ENCODE assay signal across 33 cellular contexts in genomic region chr9:98078895-98079294, GRCh38. TPM values are rescaled to one million over a fixed set of nuclear protein-coding genes. Genes with fewer than 3 reads are reported as not detected.
DNase-seq lines count a peak whose midpoint lies in the region; ATAC-seq and TF ChIP-seq lines count a peak whose summit lies in the region.
"Had no signal": no experiment of that assay in that cellular context is flagged by ENCODE, and none has a peak within 500 bp of the region (broad histone marks: within the 10 kb centered on the region; RNA-seq: fewer than 3 reads in every experiment).

No MANE protein-coding gene starts in this region.

- no peak overlapping the region for H3K27ac ChIP-seq in CD4-positive, CD25-positive, alpha-beta regulatory T cell (ENCODE audit: insufficient read depth, low read length, poor library complexity, severe bottlenecking)
- no peak overlapping the region for H3K27ac ChIP-seq in CD8-positive, alpha-beta memory T cell (ENCODE audit: low read depth, low read length)
- H3K27ac ChIP-seq in naive thymus-derived CD4-positive, alpha-beta T cell (ENCODE audit: low read depth, low read length) = no peak overlapping the region
- no peak overlapping the region for H3K27ac ChIP-seq in gastrocnemius medialis
- H3K27ac ChIP-seq: adrenal gland; BLaER1 treated with 17β-estradiol and CSF1 and Interleukin-3, amounts not matched to agents 10 nM and 100 nM; esophagus squamous epithelium; foreskin keratinocyte; heart left ventricle; Peyer's patch had no signal

- no peak for ATAC-seq in CD4-positive, CD25-positive, alpha-beta regulatory T cell (ENCODE audit: low read depth in 2 of 2)
- ATAC-seq in naive thymus-derived CD4-positive, alpha-beta T cell = no peak
- no peak for ATAC-seq in gastrocnemius medialis
- ATAC-seq: foreskin keratinocyte, heart left ventricle had no signal

- H3K9me3 Mint-ChIP-seq in CD4-positive, CD25-positive, alpha-beta regulatory T cell = no peaks in the 10 kb centered on the region
- no peaks in the 10 kb centered on the region for H3K9me3 Mint-ChIP-seq in CD8-positive, alpha-beta memory T cell
- no peaks in the 10 kb centered on the region for H3K9me3 Mint-ChIP-seq in activated T-helper 1 cell treated with anti-CD3 and anti-CD28 coated beads, Interleukin-12 subunit alpha, Interleukin-12 subunit beta, Interleukin-2, Interleukin-4 antibody, amounts not matched to agents 30 ng/mL and 10 ng/mL and 1 ng/mL, durations not matched to agents 14 hours and 24 hours and 36 hours
- peaks cover 0 to 2% (median 0%) of the 10 kb centered on the region in 11 donors for H3K9me3 Mint-ChIP-seq in naive thymus-derived CD4-positive, alpha-beta T cell
- H3K9me3 Mint-ChIP-seq: activated CD4-positive, alpha-beta T cell treated with anti-CD3 and anti-CD28 coated beads, Interleukin-2, amount 10 ng/mL, durations not matched to agents 24 days and 14 days; brain; HFFc6; mesothelial cell of epicardium; naive B cell had no signal

- H3K27ac Mint-ChIP-seq in CD4-positive, CD25-positive, alpha-beta regulatory T cell = peak overlapping the region; percentile 56 to 94 (median 83)
- H3K27ac Mint-ChIP-seq in CD8-positive, alpha-beta memory T cell = peak overlapping the region in 6 of 8 donors; percentile 48 to 89 (median 81)
- peak overlapping the region; percentile 48 for H3K27ac Mint-ChIP-seq in activated T-helper 1 cell treated with anti-CD3 and anti-CD28 coated beads, Interleukin-12 subunit alpha, Interleukin-12 subunit beta, Interleukin-2, Interleukin-4 antibody, amounts not matched to agents 30 ng/mL and 10 ng/mL and 1 ng/mL, durations not matched to agents 14 hours and 24 hours and 36 hours
- H3K27ac Mint-ChIP-seq in naive thymus-derived CD4-positive, alpha-beta T cell = peak overlapping the region; percentile 58 to 94 (median 78)
- H3K27ac Mint-ChIP-seq: HFFc6, mesothelial cell of epicardium had no signal

- peaks cover 45% of the 10 kb centered on the region for H3K36me3 Mint-ChIP-seq in CD4-positive, CD25-positive, alpha-beta regulatory T cell
- peaks cover 4 to 56% (median 8%) of the 10 kb centered on the region in 3 donors for H3K36me3 Mint-ChIP-seq in CD8-positive, alpha-beta memory T cell
- peaks cover 42% of the 10 kb centered on the region for H3K36me3 Mint-ChIP-seq in activated T-helper 1 cell treated with anti-CD3 and anti-CD28 coated beads, Interleukin-12 subunit alpha, Interleukin-12 subunit beta, Interleukin-2, Interleukin-4 antibody, amounts not matched to agents 30 ng/mL and 10 ng/mL and 1 ng/mL, durations not matched to agents 14 hours and 24 hours and 36 hours (ENCODE audit: low read depth)
- peaks cover 7 to 42% (median 17%) of the 10 kb centered on the region in 5 donors for H3K36me3 Mint-ChIP-seq in naive thymus-derived CD4-positive, alpha-beta T cell

- TF ChIP-seq POLR2A in gastrocnemius medialis (IDR thresholded peaks at IDR 0.05) = no peak
- no peak for TF ChIP-seq POLR2A in erythroblast (IDR thresholded peaks at IDR 0.05; ENCODE audit: low read length)

- intact Hi-C loops in activated T-helper 1 cell treated with anti-CD3 and anti-CD28 coated beads, Interleukin-12 subunit alpha, Interleukin-12 subunit beta, Interleukin-2, Interleukin-4 antibody, amounts not matched to agents 30 ng/mL and 10 ng/mL and 1 ng/mL, durations not matched to agents 14 hours and 24 hours and 36 hours (cut with micrococcal nuclease) = no loop called here
- intact Hi-C loops in naive thymus-derived CD4-positive, alpha-beta T cell (cut with micrococcal nuclease) = loop anchor here in 1 of 2 donors (10.0 kb wide), 1 partner anchor 716 kb away; the partner anchor contains the start of gene ANKS6
- intact Hi-C loops in gastrocnemius medialis (cut with DNase I; ENCODE audit: low total_unique reads) = no loop called here

- in situ Hi-C loops in gastrocnemius medialis (cut with MboI; ENCODE audit: low sequenced_read_pairs in 4 of 4) = loop anchor here in 1 of 4 donors (10.0 kb wide), 1 partner anchor 186 kb away; no protein-coding TSS in a partner anchor

- H3K4me1 Mint-ChIP-seq in CD4-positive, CD25-positive, alpha-beta regulatory T cell = peaks cover 21 to 88% (median 62%) of the 10 kb centered on the region in 4 donors
- peaks cover 36 to 60% (median 57%) of the 10 kb centered on the region in 3 donors for H3K4me1 Mint-ChIP-seq in CD8-positive, alpha-beta memory T cell
- H3K4me1 Mint-ChIP-seq in activated T-helper 1 cell treated with anti-CD3 and anti-CD28 coated beads, Interleukin-12 subunit alpha, Interleukin-12 subunit beta, Interleukin-2, Interleukin-4 antibody, amounts not matched to agents 30 ng/mL and 10 ng/mL and 1 ng/mL, durations not matched to agents 14 hours and 24 hours and 36 hours (ENCODE audit: low read depth) = peaks cover 72% of the 10 kb centered on the region
- peaks cover 17 to 73% (median 67%) of the 10 kb centered on the region in 7 donors for H3K4me1 Mint-ChIP-seq in naive thymus-derived CD4-positive, alpha-beta T cell

- peak overlapping the region in 1 of 4 donors; percentile 22 for H3K4me3 Mint-ChIP-seq in CD4-positive, CD25-positive, alpha-beta regulatory T cell
- H3K4me3 Mint-ChIP-seq in CD8-positive, alpha-beta memory T cell = no peak overlapping the region
- no peak overlapping the region for H3K4me3 Mint-ChIP-seq in activated T-helper 1 cell treated with anti-CD3 and anti-CD28 coated beads, Interleukin-12 subunit alpha, Interleukin-12 subunit beta, Interleukin-2, Interleukin-4 antibody, amounts not matched to agents 30 ng/mL and 10 ng/mL and 1 ng/mL, durations not matched to agents 14 hours and 24 hours and 36 hours
- no peak overlapping the region for H3K4me3 Mint-ChIP-seq in naive thymus-derived CD4-positive, alpha-beta T cell
- H3K4me3 Mint-ChIP-seq: activated CD4-positive, alpha-beta T cell treated with anti-CD3 and anti-CD28 coated beads, Interleukin-2, amount 10 ng/mL, durations not matched to agents 24 days and 14 days; brain; HFFc6; mesothelial cell of epicardium; naive B cell had no signal

- H3K4me1 ChIP-seq in CD4-positive, CD25-positive, alpha-beta regulatory T cell (ENCODE audit: control insufficient read depth, insufficient read depth, low read length, poor library complexity, severe bottlenecking) = peaks cover 59% of the 10 kb centered on the region
- H3K4me1 ChIP-seq in CD8-positive, alpha-beta memory T cell (ENCODE audit: insufficient read depth, low read length) = peaks cover 49% of the 10 kb centered on the region
- peaks cover 27 to 50% of the 10 kb centered on the region in 2 donors for H3K4me1 ChIP-seq in naive thymus-derived CD4-positive, alpha-beta T cell (ENCODE audit: control insufficient read depth in 2 of 2, insufficient read depth in 2 of 2, low read length in 2 of 2)
- peaks cover 6 to 7% of the 10 kb centered on the region in 2 donors for H3K4me1 ChIP-seq in gastrocnemius medialis

- H3K9me3 ChIP-seq in CD4-positive, CD25-positive, alpha-beta regulatory T cell (ENCODE audit: control insufficient read depth in 2 of 2, low read length in 2 of 2) = no peaks in the 10 kb centered on the region
- H3K9me3 ChIP-seq in CD8-positive, alpha-beta memory T cell (ENCODE audit: low read length) = no peaks in the 10 kb centered on the region
- no peaks in the 10 kb centered on the region for H3K9me3 ChIP-seq in naive thymus-derived CD4-positive, alpha-beta T cell (ENCODE audit: control insufficient read depth in 2 of 3, low read length in 3 of 3)
- no peaks in the 10 kb centered on the region for H3K9me3 ChIP-seq in gastrocnemius medialis
- H3K9me3 ChIP-seq: adrenal gland; BLaER1 treated with 17β-estradiol and CSF1 and Interleukin-3, amounts not matched to agents 10 nM and 100 nM; esophagus squamous epithelium; heart left ventricle; Peyer's patch; prostate gland had no signal

- no peak for TF ChIP-seq CTCF in gastrocnemius medialis (IDR thresholded peaks at IDR 0.05 in 4 of 5, conservative IDR thresholded peaks at IDR 0.05 in 1 of 5)

- POLR2A ChIA-PET in CD8-positive, alpha-beta memory T cell (lab: Charles Lee) = interaction anchor here (0.8 kb wide), 1 partner anchor 974 kb away, joined by 3 read pairs; no protein-coding TSS in a partner anchor
- POLR2A ChIA-PET in naive thymus-derived CD4-positive, alpha-beta T cell (lab: Charles Lee) = interaction anchor here (0.7 to 4.2 kb wide), 6 partner anchors 14 to 177 kb away, joined by 3 to 19 read pairs (median 6); partner anchors contain the start of gene TBC1D2

- no peak overlapping the region for H3K4me3 ChIP-seq in CD4-positive, CD25-positive, alpha-beta regulatory T cell (ENCODE audit: low read depth, low read length)
- H3K4me3 ChIP-seq in CD8-positive, alpha-beta memory T cell (ENCODE audit: low read length) = no peak overlapping the region
- no peak overlapping the region for H3K4me3 ChIP-seq in naive thymus-derived CD4-positive, alpha-beta T cell (ENCODE audit: low read length)
- H3K4me3 ChIP-seq in gastrocnemius medialis = no peak overlapping the region
- H3K4me3 ChIP-seq: adrenal gland; BLaER1 treated with 17β-estradiol and CSF1 and Interleukin-3, amounts not matched to agents 10 nM and 100 nM; esophagus squamous epithelium; heart left ventricle; Peyer's patch; prostate gland had no signal

- no peak for DNase-seq in CD4-positive, CD25-positive, alpha-beta regulatory T cell
- DNase-seq in CD8-positive, alpha-beta memory T cell = no peak
- no peak for DNase-seq in activated T-helper 1 cell treated with anti-CD3 and anti-CD28 coated beads, Interleukin-12 subunit alpha, Interleukin-12 subunit beta, Interleukin-2, Interleukin-4 antibody, amounts not matched to agents 30 ng/mL and 10 ng/mL and 1 ng/mL, durations not matched to agents 14 hours and 24 hours and 36 hours (ENCODE audit: low spot score)
- no peak for DNase-seq in naive thymus-derived CD4-positive, alpha-beta T cell
- DNase-seq in gastrocnemius medialis (no peak), DMS79 (lab: John Stamatoyannopoulos, UW) (no peak), erythroblast (lab: John Stamatoyannopoulos, UW) (no peak)
- DNase-seq: activated CD4-positive, alpha-beta T cell treated with anti-CD3 and anti-CD28 coated beads, Interleukin-2, amount 10 ng/mL, durations not matched to agents 24 days and 14 days; activated effector memory CD4-positive, alpha-beta T cell treated with anti-CD3 and anti-CD28 coated beads, Interleukin-2, amount 50 U/mL, for 16 hours; adrenal gland; Calu3; cerebellar nuclear complex; esophagus squamous epithelium; foreskin keratinocyte; heart left ventricle; HFFc6; KBM-7; kidney glomerular epithelial cell; naive B cell; NCI-H1092 treated with DMSO at 0.1 percent for 48 hours; NCI-H1694 treated with DMSO at 0.1 percent for 48 hours; NCI-H446; NCI-H774; occipital lobe; SHP77 treated with DMSO at 0.1 percent for 48 hours; stimulated activated CD4-positive, alpha-beta T cell treated with anti-CD3 and anti-CD28 coated beads, Interleukin-15, amount 100 ng/mL, for 24 hours; stimulated activated CD4-positive, alpha-beta T cell treated with anti-CD3 and anti-CD28 coated beads, Interleukin-4, amount 100 ng/mL, for 4 hours; trophoblast cell had no signal

- peaks cover 47% of the 10 kb centered on the region for H3K36me3 ChIP-seq in CD4-positive, CD25-positive, alpha-beta regulatory T cell (ENCODE audit: control insufficient read depth, insufficient read depth, low read length)
- H3K36me3 ChIP-seq in CD8-positive, alpha-beta memory T cell (ENCODE audit: insufficient read depth, low read length) = peaks cover 30% of the 10 kb centered on the region
- H3K36me3 ChIP-seq in naive thymus-derived CD4-positive, alpha-beta T cell (ENCODE audit: control insufficient read depth in 2 of 3, insufficient read depth in 3 of 3, low read length in 3 of 3) = peaks cover 16 to 51% (median 16%) of the 10 kb centered on the region in 3 experiments
- H3K36me3 ChIP-seq in gastrocnemius medialis = peaks cover 0 to 49% of the 10 kb centered on the region in 2 donors

- no peaks in the 10 kb centered on the region for H3K27me3 ChIP-seq in CD4-positive, CD25-positive, alpha-beta regulatory T cell (ENCODE audit: control insufficient read depth, insufficient read depth, low read length)
- no peaks in the 10 kb centered on the region for H3K27me3 ChIP-seq in CD8-positive, alpha-beta memory T cell (ENCODE audit: insufficient read depth, low read length, poor library complexity, severe bottlenecking)
- H3K27me3 ChIP-seq in naive thymus-derived CD4-positive, alpha-beta T cell (ENCODE audit: control insufficient read depth in 2 of 2, insufficient read depth in 2 of 2, low read length in 2 of 2) = no peaks in the 10 kb centered on the region
- no peaks in the 10 kb centered on the region for H3K27me3 ChIP-seq in gastrocnemius medialis
- H3K27me3 ChIP-seq: adrenal gland; BLaER1 treated with 17β-estradiol and CSF1 and Interleukin-3, amounts not matched to agents 10 nM and 100 nM; esophagus squamous epithelium; foreskin keratinocyte; heart left ventricle; Peyer's patch had no signal

- no peaks in the 10 kb centered on the region for H3K27me3 Mint-ChIP-seq in CD4-positive, CD25-positive, alpha-beta regulatory T cell
- no peaks in the 10 kb centered on the region for H3K27me3 Mint-ChIP-seq in CD8-positive, alpha-beta memory T cell
- H3K27me3 Mint-ChIP-seq in activated T-helper 1 cell treated with anti-CD3 and anti-CD28 coated beads, Interleukin-12 subunit alpha, Interleukin-12 subunit beta, Interleukin-2, Interleukin-4 antibody, amounts not matched to agents 30 ng/mL and 10 ng/mL and 1 ng/mL, durations not matched to agents 14 hours and 24 hours and 36 hours (ENCODE audit: insufficient read depth) = no peaks in the 10 kb centered on the region
- H3K27me3 Mint-ChIP-seq in naive thymus-derived CD4-positive, alpha-beta T cell = no peaks in the 10 kb centered on the region
- H3K27me3 Mint-ChIP-seq: activated CD4-positive, alpha-beta T cell treated with anti-CD3 and anti-CD28 coated beads, Interleukin-2, amount 10 ng/mL, durations not matched to agents 24 days and 14 days; brain; naive B cell had no signal

- CTCF ChIA-PET in CD8-positive, alpha-beta memory T cell (lab: Charles Lee) = interaction anchor here (0.7 to 2.6 kb wide), 4 partner anchors 10 to 185 kb away, joined by 3 to 6 read pairs (median 4); no protein-coding TSS in a partner anchor
- CTCF ChIA-PET in naive thymus-derived CD4-positive, alpha-beta T cell (lab: Charles Lee) = interaction anchor here (0.6 to 0.9 kb wide), 3 partner anchors 19 to 49 kb away, joined by 3 read pairs; no protein-coding TSS in a partner anchor

RNA-seq across cellular contexts. Expression of gene NANS, which starts 22.4 kb away (rescaled TPM):
- total RNA-seq in CD4-positive, CD25-positive, alpha-beta regulatory T cell = 51.4 TPM
- 10 to 100 TPM; 34.4 to 44.7 (median 36.4) TPM for polyA plus RNA-seq in CD4-positive, CD25-positive, alpha-beta regulatory T cell
- total RNA-seq in CD8-positive, alpha-beta memory T cell = 10 to 100 TPM; 33.2 to 34.8 TPM
- polyA plus RNA-seq in CD8-positive, alpha-beta memory T cell = 29.3 TPM
- total RNA-seq in activated T-helper 1 cell treated with anti-CD3 and anti-CD28 coated beads, Interleukin-12 subunit alpha, Interleukin-12 subunit beta, Interleukin-2, Interleukin-4 antibody, amounts not matched to agents 30 ng/mL and 10 ng/mL and 1 ng/mL, durations not matched to agents 14 hours and 24 hours and 36 hours = 54.4 and 55.5 TPM in 2 replicates
- 10 to 100 TPM; 16.3 to 58.9 (median 51.8) TPM for total RNA-seq in naive thymus-derived CD4-positive, alpha-beta T cell
- polyA plus RNA-seq in naive thymus-derived CD4-positive, alpha-beta T cell = 10 to 100 TPM; 33.0 to 33.2 TPM
- 10 to 100 TPM; 29.0 to 64.7 (median 34.2) TPM for total RNA-seq in gastrocnemius medialis

RNA-seq across cellular contexts. Expression of gene TRIM14, which starts 40.1 kb away (rescaled TPM):
- total RNA-seq in CD4-positive, CD25-positive, alpha-beta regulatory T cell = 120 TPM
- polyA plus RNA-seq in CD4-positive, CD25-positive, alpha-beta regulatory T cell = 10 to 100 TPM; 65.2 to 94.0 (median 73.7) TPM
- total RNA-seq in CD8-positive, alpha-beta memory T cell = 10 to 100 TPM; 46.2 to 52.1 TPM
- polyA plus RNA-seq in CD8-positive, alpha-beta memory T cell = 92.5 TPM
- total RNA-seq in activated T-helper 1 cell treated with anti-CD3 and anti-CD28 coated beads, Interleukin-12 subunit alpha, Interleukin-12 subunit beta, Interleukin-2, Interleukin-4 antibody, amounts not matched to agents 30 ng/mL and 10 ng/mL and 1 ng/mL, durations not matched to agents 14 hours and 24 hours and 36 hours = 41.7 and 42.0 TPM in 2 replicates
- total RNA-seq in naive thymus-derived CD4-positive, alpha-beta T cell = 100 to 1,000 TPM in 1 of 5 experiments, 10 to 100 TPM in 4; 54.1 to 114 (median 79.7) TPM
- polyA plus RNA-seq in naive thymus-derived CD4-positive, alpha-beta T cell = 100 to 1,000 TPM in 1 of 2 donors, 10 to 100 TPM in 1; 57.8 to 107 TPM
- 1 to 10 TPM; 1.1 to 3.2 (median 1.3) TPM for total RNA-seq in gastrocnemius medialis

Comparison
In these comparisons a context has a peak if more than half of its experiments do, and no peak if none do; other contexts are left out.
1. RNA of gene TRIM14, which starts 40.1 kb away (total RNA-seq): 120 TPM in CD4-positive, CD25-positive, alpha-beta regulatory T cell (single experiment), 54.1 to 114 TPM in naive thymus-derived CD4-positive, alpha-beta T cell, 46.2 to 52.1 TPM in CD8-positive, alpha-beta memory T cell and 41.7 to 42.0 TPM in activated T-helper 1 cell treated with anti-CD3 and anti-CD28 coated beads, Interleukin-12 subunit alpha, Interleukin-12 subunit beta, Interleukin-2, Interleukin-4 antibody, amounts not matched to agents 30 ng/mL and 10 ng/mL and 1 ng/mL, durations not matched to agents 14 hours and 24 hours and 36 hours; 1.1 to 3.2 TPM in gastrocnemius medialis; every median in the first group is over 10 times any median in the second.
2. Peak in every context shown above with its lines, with median percentiles within 50 percentile points of each other: H3K27ac Mint-ChIP-seq.